ENCODE assay signal across 16 cellular contexts in genomic region chr20:63089051-63089907, GRCh38.
A peak's percentile ranks its signal among the peaks of the same experiment; 100 is the strongest.
DNase-seq lines count a peak whose midpoint lies in the region; ATAC-seq and TF ChIP-seq lines count a peak whose summit lies in the region.
"Had no signal": no experiment of that assay in that cellular context is flagged by ENCODE, and none has a peak within 500 bp of the region (broad histone marks: within the 10 kb centered on the region; RNA-seq: fewer than 3 reads in every experiment).

No MANE protein-coding gene starts in this region.

- H3K36me3 ChIP-seq in PC-9 (ENCODE audit: low read depth) (no peaks in the 10 kb centered on the region), heart left ventricle (no peaks in the 10 kb centered on the region), testis (ENCODE audit: low read depth, missing control alignments) (no peaks in the 10 kb centered on the region)
- H3K36me3 ChIP-seq: ascending aorta, gastrocnemius medialis, MG63, tibial artery had no signal

- H3K27ac ChIP-seq in PC-9 = no peak overlapping the region
- H3K27ac ChIP-seq in heart left ventricle = no peak overlapping the region
- H3K27ac ChIP-seq in testis = no peak overlapping the region
- H3K27ac ChIP-seq: ascending aorta, gastrocnemius medialis, tibial artery had no signal

- H3F3A ChIP-seq in PC-9 (ENCODE audit: insufficient read depth, low read depth) = peaks cover 5% of the 10 kb centered on the region; the same call in 1 of the 2 replicates

- intact Hi-C loops in PC-9 (cut with micrococcal nuclease; ENCODE audit: unreplicated experiment) (no loop called here), heart left ventricle (cut with DNase I) (no loop called here), testis (cut with DNase I; ENCODE audit: low total_unique reads) (no loop called here)

- H4K20me1 ChIP-seq in PC-9 (ENCODE audit: insufficient read depth) = no peaks in the 10 kb centered on the region; the same call in none of the 2 replicates

- ATAC-seq in heart left ventricle (no peak), HG03354 (IDR thresholded peaks at IDR 0.05; ENCODE audit: poor library complexity, severe bottlenecking, unreplicated experiment) (no peak), GM21737 (IDR thresholded peaks at IDR 0.05; ENCODE audit: unreplicated experiment) (no peak)
- ATAC-seq: gastrocnemius medialis had no signal

- peaks cover 37% of the 10 kb centered on the region for H3K27me3 Mint-ChIP-seq in activated T-cell treated with anti-CD3 and anti-CD28 coated beads, Interleukin-2, amount 50 U/mL, for 24 hours

- TF ChIP-seq POLR2A in heart left ventricle (IDR thresholded peaks at IDR 0.05) (no peak), testis (IDR thresholded peaks at IDR 0.05) (no peak)

- WGBS in heart left ventricle, 4 donors = 79 to 87% (median 81%) methylated on average over 25 to 37 of the region's 37 CpGs
- WGBS in testis, 2 donors = 81 to 82% methylated on average over 30 to 37 of the region's 37 CpGs

- no peaks in the 10 kb centered on the region for H3K9me2 ChIP-seq in PC-9 (ENCODE audit: insufficient read depth)

- peak overlapping the region; percentile 25; the same call in 1 of the 2 replicates for H3K4me2 ChIP-seq in PC-9

- no peak for TF ChIP-seq CTCF in PC-9 (conservative IDR thresholded peaks at IDR 0.05)
- no peak for TF ChIP-seq CTCF in heart left ventricle (IDR thresholded peaks at IDR 0.05)
- no peak for TF ChIP-seq CTCF in testis (IDR thresholded peaks at IDR 0.05)

- no peak overlapping the region for H3K27ac Mint-ChIP-seq in activated T-cell treated with anti-CD3 and anti-CD28 coated beads, Interleukin-2, amount 50 U/mL, for 24 hours

- H3K4me1 ChIP-seq in PC-9 (replicated peaks; ENCODE audit: insufficient read depth) (0 out of 2 replicates have a peak, but pooled peaks cover 10% of the 10 kb centered on the region), heart left ventricle (no peaks in the 10 kb centered on the region), testis (no peaks in the 10 kb centered on the region)
- H3K4me1 ChIP-seq: ascending aorta, gastrocnemius medialis, tibial artery had no signal

- DNase-seq in activated T-cell treated with anti-CD3 and anti-CD28 coated beads, Interleukin-2, amount 50 U/mL, for 24 hours = peak; percentile 12
- no peak for DNase-seq in activated T-cell treated with anti-CD3 and anti-CD28 coated beads, Interleukin-2, amount 50 U/mL, for 1 hour
- DNase-seq in PC-9 = peak; percentile 83 to 88
- DNase-seq in heart left ventricle = peak in 3 of 5 donors; percentile 6 to 61 (median 12)
- DNase-seq in testis = peak; percentile 8
- DNase-seq in LoVo (ENCODE audit: low spot score) = no peak
- DNase-seq: DMS79; effector memory CD4-positive, alpha-beta T cell; MG63; small intestine had no signal

- peaks cover 2% of the 10 kb centered on the region for H3K4me1 Mint-ChIP-seq in activated T-cell treated with anti-CD3 and anti-CD28 coated beads, Interleukin-2, amount 50 U/mL, for 24 hours (ENCODE audit: low read depth)
- H3K4me1 Mint-ChIP-seq: neural crest cell had no signal

- CTCF ChIA-PET in PC-9 (lab: Charles Lee) = no interaction called here

- no peak overlapping the region for H2AFZ ChIP-seq in PC-9

- H3K9me3 Mint-ChIP-seq in activated T-cell treated with anti-CD3 and anti-CD28 coated beads, Interleukin-2, amount 50 U/mL, for 24 hours = no peaks in the 10 kb centered on the region
- H3K9me3 Mint-ChIP-seq: neural crest cell had no signal

- H3K4me3 Mint-ChIP-seq in activated T-cell treated with anti-CD3 and anti-CD28 coated beads, Interleukin-2, amount 50 U/mL, for 24 hours = no peak overlapping the region
- H3K4me3 Mint-ChIP-seq: neural crest cell had no signal

- no peaks in the 10 kb centered on the region for H3K79me2 ChIP-seq in PC-9 (ENCODE audit: low read depth)

- H3K27me3 ChIP-seq in PC-9 (ENCODE audit: insufficient read depth, low read depth) (peaks cover 88% of the 10 kb centered on the region), heart left ventricle (peaks cover 3 to 72% (median 15%) of the 10 kb centered on the region in 9 donors), testis (no peaks in the 10 kb centered on the region)
- H3K27me3 ChIP-seq: ascending aorta had no signal

- POLR2A ChIA-PET in PC-9 (lab: Charles Lee; ENCODE audit: unreplicated experiment) = no interaction called here

- no TSS peak for BruUV-seq in PC-9 (replicated peaks; lab: Mats Ljungman, UMichigan)

- H3K4me3 ChIP-seq in PC-9 = no peak overlapping the region
- H3K4me3 ChIP-seq in heart left ventricle = no peak overlapping the region
- no peak overlapping the region for H3K4me3 ChIP-seq in testis
- H3K4me3 ChIP-seq: ascending aorta, gastrocnemius medialis, MG63, tibial artery had no signal

- H3K36me3 Mint-ChIP-seq in activated T-cell treated with anti-CD3 and anti-CD28 coated beads, Interleukin-2, amount 50 U/mL, for 24 hours (ENCODE audit: low read depth) = no peaks in the 10 kb centered on the region

- no peaks in the 10 kb centered on the region for H3K9me3 ChIP-seq in PC-9 (ENCODE audit: insufficient read depth, low read depth)
- H3K9me3 ChIP-seq in heart left ventricle = no peaks in the 10 kb centered on the region
- no peaks in the 10 kb centered on the region for H3K9me3 ChIP-seq in testis
- H3K9me3 ChIP-seq: ascending aorta, gastrocnemius medialis, MG63, tibial artery had no signal

Comparison
In these comparisons a context has a peak if more than half of its experiments do, and no peak if none do; other contexts are left out.
1. DNase-seq: peak in activated T-cell treated with anti-CD3 and anti-CD28 coated beads, Interleukin-2, amount 50 U/mL, for 24 hours (single experiment), PC-9 (2 of 2), heart left ventricle (3 of 5) and testis (single experiment); none in activated T-cell treated with anti-CD3 and anti-CD28 coated beads, Interleukin-2, amount 50 U/mL, for 1 hour (single experiment) and LoVo (single experiment).